3 cellular contexts compared by ENCODE assay signal in the genomic region with DNA sequence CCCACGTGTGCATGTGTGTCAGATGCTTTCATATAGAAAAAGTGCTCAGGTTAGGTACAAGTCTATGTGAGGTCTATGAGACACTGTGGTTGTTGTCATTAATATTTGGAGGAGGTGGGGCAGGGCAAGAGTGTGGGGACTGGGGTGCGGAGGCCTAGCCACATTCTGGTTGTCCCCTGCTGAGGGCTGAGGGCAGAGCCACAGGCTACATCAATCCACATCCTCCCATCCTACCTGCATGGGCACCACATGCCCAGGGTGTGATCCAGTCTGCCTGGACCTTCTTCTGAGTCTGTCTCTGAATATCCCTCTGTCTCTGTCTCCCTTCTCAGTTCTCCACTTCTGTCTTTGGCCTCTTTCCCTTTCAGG.
TF ChIP-seq lines count a peak whose summit lies in the region.

No MANE protein-coding gene starts in this region.

TF ChIP-seq in SK-N-SH, 30 proteins besides CTCF, POLR2A, EP300 and RAD21:
- TF ChIP-seq FOSL2 (IDR thresholded peaks at IDR 0.05; ENCODE audit: borderline replicate concordance, low read depth) (no peak), MXI1 (IDR thresholded peaks at IDR 0.05; ENCODE audit: low read depth, low read length) (no peak), POLR2AphosphoS5 (IDR thresholded peaks at IDR 0.05; ENCODE audit: low read depth, low read length) (no peak), FOXJ3 (CRISPR knock-in tag; IDR thresholded peaks at IDR 0.05) (no peak), YY1 (IDR thresholded peaks at IDR 0.05; ENCODE audit: low read depth) (no peak)

TF ChIP-seq in SK-N-SH treated with all-trans-retinoic acid at 6 μM for 48 hours, 23 proteins besides CTCF, POLR2A, EP300 and RAD21:
- TF ChIP-seq RARB (CRISPR knock-in tag; IDR thresholded peaks at IDR 0.05) (no peak), ZC3H10 (CRISPR knock-in tag; IDR thresholded peaks at IDR 0.05) (no peak), ZNF70 (CRISPR knock-in tag; IDR thresholded peaks at IDR 0.05) (no peak), BACH2 (CRISPR knock-in tag; IDR thresholded peaks at IDR 0.05; ENCODE audit: borderline replicate concordance) (no peak), ZFP3 (CRISPR knock-in tag; IDR thresholded peaks at IDR 0.05) (no peak), ARNTL (CRISPR knock-in tag; IDR thresholded peaks at IDR 0.05; ENCODE audit: borderline replicate concordance, low read depth) (no peak), CSDC2 (CRISPR knock-in tag; IDR thresholded peaks at IDR 0.05) (no peak), TCF4 (CRISPR knock-in tag; IDR thresholded peaks at IDR 0.05; ENCODE audit: borderline replicate concordance) (no peak), ESRRG (CRISPR knock-in tag; IDR thresholded peaks at IDR 0.05) (no peak), GLIS3 (CRISPR knock-in tag; IDR thresholded peaks at IDR 0.05) (no peak), SNAI2 (CRISPR knock-in tag; IDR thresholded peaks at IDR 0.05) (no peak)
- TF ChIP-seq, protein P1, sequence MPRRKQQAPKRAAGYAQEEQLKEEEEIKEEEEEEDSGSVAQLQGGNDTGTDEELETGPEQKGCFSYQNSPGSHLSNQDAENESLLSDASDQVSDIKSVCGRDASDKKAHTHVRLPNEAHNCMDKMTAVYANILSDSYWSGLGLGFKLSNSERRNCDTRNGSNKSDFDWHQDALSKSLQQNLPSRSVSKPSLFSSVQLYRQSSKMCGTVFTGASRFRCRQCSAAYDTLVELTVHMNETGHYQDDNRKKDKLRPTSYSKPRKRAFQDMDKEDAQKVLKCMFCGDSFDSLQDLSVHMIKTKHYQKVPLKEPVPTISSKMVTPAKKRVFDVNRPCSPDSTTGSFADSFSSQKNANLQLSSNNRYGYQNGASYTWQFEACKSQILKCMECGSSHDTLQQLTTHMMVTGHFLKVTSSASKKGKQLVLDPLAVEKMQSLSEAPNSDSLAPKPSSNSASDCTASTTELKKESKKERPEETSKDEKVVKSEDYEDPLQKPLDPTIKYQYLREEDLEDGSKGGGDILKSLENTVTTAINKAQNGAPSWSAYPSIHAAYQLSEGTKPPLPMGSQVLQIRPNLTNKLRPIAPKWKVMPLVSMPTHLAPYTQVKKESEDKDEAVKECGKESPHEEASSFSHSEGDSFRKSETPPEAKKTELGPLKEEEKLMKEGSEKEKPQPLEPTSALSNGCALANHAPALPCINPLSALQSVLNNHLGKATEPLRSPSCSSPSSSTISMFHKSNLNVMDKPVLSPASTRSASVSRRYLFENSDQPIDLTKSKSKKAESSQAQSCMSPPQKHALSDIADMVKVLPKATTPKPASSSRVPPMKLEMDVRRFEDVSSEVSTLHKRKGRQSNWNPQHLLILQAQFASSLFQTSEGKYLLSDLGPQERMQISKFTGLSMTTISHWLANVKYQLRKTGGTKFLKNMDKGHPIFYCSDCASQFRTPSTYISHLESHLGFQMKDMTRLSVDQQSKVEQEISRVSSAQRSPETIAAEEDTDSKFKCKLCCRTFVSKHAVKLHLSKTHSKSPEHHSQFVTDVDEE (CRISPR knock-in tag; IDR thresholded peaks at IDR 0.05), result no peak
- TF ChIP-seq, protein P2, sequence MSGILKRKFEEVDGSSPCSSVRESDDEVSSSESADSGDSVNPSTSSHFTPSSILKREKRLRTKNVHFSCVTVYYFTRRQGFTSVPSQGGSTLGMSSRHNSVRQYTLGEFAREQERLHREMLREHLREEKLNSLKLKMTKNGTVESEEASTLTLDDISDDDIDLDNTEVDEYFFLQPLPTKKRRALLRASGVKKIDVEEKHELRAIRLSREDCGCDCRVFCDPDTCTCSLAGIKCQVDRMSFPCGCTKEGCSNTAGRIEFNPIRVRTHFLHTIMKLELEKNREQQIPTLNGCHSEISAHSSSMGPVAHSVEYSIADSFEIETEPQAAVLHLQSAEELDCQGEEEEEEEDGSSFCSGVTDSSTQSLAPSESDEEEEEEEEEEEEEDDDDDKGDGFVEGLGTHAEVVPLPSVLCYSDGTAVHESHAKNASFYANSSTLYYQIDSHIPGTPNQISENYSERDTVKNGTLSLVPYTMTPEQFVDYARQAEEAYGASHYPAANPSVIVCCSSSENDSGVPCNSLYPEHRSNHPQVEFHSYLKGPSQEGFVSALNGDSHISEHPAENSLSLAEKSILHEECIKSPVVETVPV (CRISPR knock-in tag; IDR thresholded peaks at IDR 0.05), result no peak
- TF ChIP-seq, protein P3, sequence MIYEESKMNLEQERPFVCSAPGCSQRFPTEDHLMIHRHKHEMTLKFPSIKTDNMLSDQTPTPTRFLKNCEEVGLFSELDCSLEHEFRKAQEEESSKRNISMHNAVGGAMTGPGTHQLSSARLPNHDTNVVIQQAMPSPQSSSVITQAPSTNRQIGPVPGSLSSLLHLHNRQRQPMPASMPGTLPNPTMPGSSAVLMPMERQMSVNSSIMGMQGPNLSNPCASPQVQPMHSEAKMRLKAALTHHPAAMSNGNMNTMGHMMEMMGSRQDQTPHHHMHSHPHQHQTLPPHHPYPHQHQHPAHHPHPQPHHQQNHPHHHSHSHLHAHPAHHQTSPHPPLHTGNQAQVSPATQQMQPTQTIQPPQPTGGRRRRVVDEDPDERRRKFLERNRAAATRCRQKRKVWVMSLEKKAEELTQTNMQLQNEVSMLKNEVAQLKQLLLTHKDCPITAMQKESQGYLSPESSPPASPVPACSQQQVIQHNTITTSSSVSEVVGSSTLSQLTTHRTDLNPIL (CRISPR knock-in tag; IDR thresholded peaks at IDR 0.05; ENCODE audit: low read depth), result no peak

TF ChIP-seq in IMR-90, 13 proteins besides CTCF, POLR2A, EP300 and RAD21:
- TF ChIP-seq CEBPB (IDR thresholded peaks at IDR 0.05; ENCODE audit: low read depth, low read length) (no peak), CHD1 (IDR thresholded peaks at IDR 0.05; ENCODE audit: low read depth, low read length) (no peak), SMC3 (IDR thresholded peaks at IDR 0.05; ENCODE audit: low read depth, low read length) (no peak), MAZ (IDR thresholded peaks at IDR 0.05; ENCODE audit: borderline replicate concordance, low read depth, low read length) (no peak), RCOR1 (IDR thresholded peaks at IDR 0.05; ENCODE audit: insufficient replicate concordance, low read length) (no peak), BHLHE40 (IDR thresholded peaks at IDR 0.05; ENCODE audit: low read depth, low read length) (no peak), MAFK (IDR thresholded peaks at IDR 0.05; ENCODE audit: low read depth, low read length) (no peak), MXI1 (IDR thresholded peaks at IDR 0.05; ENCODE audit: borderline replicate concordance, low read depth, low read length) (no peak), RFX5 (IDR thresholded peaks at IDR 0.05; ENCODE audit: low read depth, low read length) (no peak), NFE2L2 (IDR thresholded peaks at IDR 0.05; ENCODE audit: low read depth, low read length) (no peak)
- TF ChIP-seq, protein P4, sequence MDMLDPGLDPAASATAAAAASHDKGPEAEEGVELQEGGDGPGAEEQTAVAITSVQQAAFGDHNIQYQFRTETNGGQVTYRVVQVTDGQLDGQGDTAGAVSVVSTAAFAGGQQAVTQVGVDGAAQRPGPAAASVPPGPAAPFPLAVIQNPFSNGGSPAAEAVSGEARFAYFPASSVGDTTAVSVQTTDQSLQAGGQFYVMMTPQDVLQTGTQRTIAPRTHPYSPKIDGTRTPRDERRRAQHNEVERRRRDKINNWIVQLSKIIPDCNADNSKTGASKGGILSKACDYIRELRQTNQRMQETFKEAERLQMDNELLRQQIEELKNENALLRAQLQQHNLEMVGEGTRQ (IDR thresholded peaks at IDR 0.05; ENCODE audit: low read depth, low read length), result no peak
- TF ChIP-seq, protein P5, sequence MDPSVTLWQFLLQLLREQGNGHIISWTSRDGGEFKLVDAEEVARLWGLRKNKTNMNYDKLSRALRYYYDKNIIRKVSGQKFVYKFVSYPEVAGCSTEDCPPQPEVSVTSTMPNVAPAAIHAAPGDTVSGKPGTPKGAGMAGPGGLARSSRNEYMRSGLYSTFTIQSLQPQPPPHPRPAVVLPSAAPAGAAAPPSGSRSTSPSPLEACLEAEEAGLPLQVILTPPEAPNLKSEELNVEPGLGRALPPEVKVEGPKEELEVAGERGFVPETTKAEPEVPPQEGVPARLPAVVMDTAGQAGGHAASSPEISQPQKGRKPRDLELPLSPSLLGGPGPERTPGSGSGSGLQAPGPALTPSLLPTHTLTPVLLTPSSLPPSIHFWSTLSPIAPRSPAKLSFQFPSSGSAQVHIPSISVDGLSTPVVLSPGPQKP (IDR thresholded peaks at IDR 0.05; ENCODE audit: borderline replicate concordance, low read depth, low read length), result no peak
